Comparison of ENCODE assay signal across 8 cellular contexts in the genomic region with DNA sequence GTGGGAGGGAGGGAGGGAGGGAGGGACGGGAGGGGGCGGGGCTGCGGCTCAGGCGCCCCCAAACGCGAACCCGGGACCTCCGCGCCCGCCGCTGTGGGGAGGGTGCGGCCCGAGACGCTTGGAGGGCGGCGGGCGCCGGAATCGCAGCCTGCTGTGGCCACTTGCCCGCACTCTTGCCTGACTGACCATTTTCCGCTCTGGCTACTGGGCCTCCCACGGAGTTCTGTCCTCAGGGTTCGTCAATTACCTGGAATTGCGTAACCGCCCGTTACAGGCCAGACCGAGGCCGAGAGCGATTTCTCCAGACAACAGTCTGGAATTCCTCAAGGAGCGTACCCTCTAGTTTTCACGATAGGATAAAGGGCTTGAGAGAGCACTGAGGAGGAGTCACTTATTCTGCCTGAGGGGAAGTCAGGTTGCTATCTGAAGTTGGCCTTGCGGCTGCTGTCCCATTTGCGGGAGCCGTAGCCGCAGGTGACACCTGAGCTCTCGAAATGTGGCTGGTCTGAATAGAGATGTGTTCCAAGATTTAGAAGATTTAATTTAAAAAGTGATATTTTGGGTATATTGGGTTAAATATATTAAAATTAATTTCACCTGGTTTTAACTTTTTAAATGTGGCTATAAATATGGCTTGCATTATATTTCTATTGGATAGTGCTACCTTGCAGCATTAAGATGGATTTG. TPM values are rescaled to one million over a fixed set of nuclear protein-coding genes. Genes with fewer than 3 reads are reported as not detected.
A peak's percentile ranks its signal among the peaks of the same experiment; 100 is the strongest.
DNase-seq lines count a peak whose midpoint lies in the region; ATAC-seq and TF ChIP-seq lines count a peak whose summit lies in the region.

No MANE protein-coding gene starts in this region.

- no peaks in the 10 kb centered on the region for H3K36me3 ChIP-seq in rectal smooth muscle tissue (ENCODE audit: control insufficient read depth, insufficient read depth, low read length)

- H3K9me3 Mint-ChIP-seq in activated CD4-positive, alpha-beta T cell treated with anti-CD3 and anti-CD28 coated beads for 36 hours (ENCODE audit: low read depth), result no peaks in the 10 kb centered on the region
- peaks cover 1% of the 10 kb centered on the region for H3K9me3 Mint-ChIP-seq in activated naive CD8-positive, alpha-beta T cell treated with anti-CD3 and anti-CD28 coated beads for 36 hours

- no peak for DNase-seq in activated CD4-positive, alpha-beta T cell treated with anti-CD3 and anti-CD28 coated beads for 36 hours
- no peak for DNase-seq in activated CD4-positive, alpha-beta T cell treated with anti-CD3 and anti-CD28 coated beads, Interleukin-2, amount 50 U/mL, for 4 hours
- DNase-seq in HFF-Myc (ENCODE audit: extremely low read depth, low read depth), result peak; percentile 24
- DNase-seq in NCI-H1417 (lab: John Stamatoyannopoulos, UW), result peak; percentile 64 to 90 (median 89)
- no peak for DNase-seq in activated naive CD8-positive, alpha-beta T cell treated with anti-CD3 and anti-CD28 coated beads for 36 hours
- DNase-seq in left ventricle myocardium superior, result no peak
- no peak for DNase-seq in cerebellum (ENCODE audit: low spot score)

- H3K4me1 ChIP-seq in rectal smooth muscle tissue (ENCODE audit: control insufficient read depth, insufficient read depth, low read length), result peaks cover 11% of the 10 kb centered on the region

- CTCF ChIA-PET in activated CD4-positive, alpha-beta T cell treated with anti-CD3 and anti-CD28 coated beads for 36 hours (lab: Charles Lee), result interaction anchor here (0.7 kb wide), 1 partner anchor 263 kb away, joined by 3 read pairs; no protein-coding TSS in a partner anchor

- no peak for ATAC-seq in activated CD4-positive, alpha-beta T cell treated with anti-CD3 and anti-CD28 coated beads for 36 hours
- ATAC-seq in left ventricle myocardium superior, result peak; percentile 81

- POLR2A ChIA-PET in activated CD4-positive, alpha-beta T cell treated with anti-CD3 and anti-CD28 coated beads for 36 hours (lab: Charles Lee), result no interaction called here

- H3K4me3 ChIP-seq in HFF-Myc (replicated peaks; ENCODE audit: low read depth, low read length) (peak overlapping the region; percentile 47), rectal smooth muscle tissue (ENCODE audit: low read length) (peak overlapping the region; percentile 75)

- peak overlapping the region; percentile 72 for H3K27ac Mint-ChIP-seq in activated CD4-positive, alpha-beta T cell treated with anti-CD3 and anti-CD28 coated beads for 36 hours
- H3K27ac Mint-ChIP-seq in activated naive CD8-positive, alpha-beta T cell treated with anti-CD3 and anti-CD28 coated beads for 36 hours, result peak overlapping the region; percentile 65

- H3K36me3 Mint-ChIP-seq in activated CD4-positive, alpha-beta T cell treated with anti-CD3 and anti-CD28 coated beads for 36 hours (ENCODE audit: low read depth), result peaks cover 19% of the 10 kb centered on the region
- peaks cover 17% of the 10 kb centered on the region for H3K36me3 Mint-ChIP-seq in activated naive CD8-positive, alpha-beta T cell treated with anti-CD3 and anti-CD28 coated beads for 36 hours

- peaks cover 24% of the 10 kb centered on the region for H3K4me1 Mint-ChIP-seq in activated CD4-positive, alpha-beta T cell treated with anti-CD3 and anti-CD28 coated beads for 36 hours
- peaks cover 16% of the 10 kb centered on the region for H3K4me1 Mint-ChIP-seq in activated naive CD8-positive, alpha-beta T cell treated with anti-CD3 and anti-CD28 coated beads for 36 hours

- no peaks in the 10 kb centered on the region for H3K27me3 ChIP-seq in rectal smooth muscle tissue (ENCODE audit: control insufficient read depth, insufficient read depth, low read length)

- peak overlapping the region; percentile 74 for H3K4me3 Mint-ChIP-seq in activated CD4-positive, alpha-beta T cell treated with anti-CD3 and anti-CD28 coated beads for 36 hours
- peak overlapping the region; percentile 80 for H3K4me3 Mint-ChIP-seq in activated naive CD8-positive, alpha-beta T cell treated with anti-CD3 and anti-CD28 coated beads for 36 hours

- no peak for TF ChIP-seq CTCF in HFF-Myc (IDR thresholded peaks at IDR 0.05; ENCODE audit: low read depth, low read length, missing control alignments)

- H3K27ac ChIP-seq in rectal smooth muscle tissue (ENCODE audit: low read depth, low read length), result peak overlapping the region; percentile 82

- no peaks in the 10 kb centered on the region for H3K27me3 Mint-ChIP-seq in activated CD4-positive, alpha-beta T cell treated with anti-CD3 and anti-CD28 coated beads for 36 hours
- no peaks in the 10 kb centered on the region for H3K27me3 Mint-ChIP-seq in activated naive CD8-positive, alpha-beta T cell treated with anti-CD3 and anti-CD28 coated beads for 36 hours

- H3K9ac ChIP-seq in rectal smooth muscle tissue (ENCODE audit: low read length), result peak overlapping the region; percentile 28

- intact Hi-C loops in activated CD4-positive, alpha-beta T cell treated with anti-CD3 and anti-CD28 coated beads for 36 hours (cut with DNase I, micrococcal nuclease), result loop anchor here (2.0 to 5.0 kb wide), 2 partner anchors 152 to 154 kb away; no protein-coding TSS in a partner anchor
- intact Hi-C loops in left ventricle myocardium superior (cut with micrococcal nuclease), result no loop called here

RNA-seq across cellular contexts. Expression of a gene that starts 0.4 kb away (rescaled TPM):
- 1 to 10 TPM; 5.6 to 6.2 TPM for total RNA-seq in activated CD4-positive, alpha-beta T cell treated with anti-CD3 and anti-CD28 coated beads for 36 hours
- total RNA-seq in activated naive CD8-positive, alpha-beta T cell treated with anti-CD3 and anti-CD28 coated beads for 36 hours, result 1 to 10 TPM; 6.8 to 7.0 TPM
- total RNA-seq in left ventricle myocardium superior (16.1 TPM), cerebellum (34.1 TPM)

Comparison
In these comparisons a context has a peak if more than half of its experiments do, and no peak if none do; other contexts are left out.
1. DNase-seq: peak in HFF-Myc (single experiment) and NCI-H1417 (3 of 3); none in activated CD4-positive, alpha-beta T cell treated with anti-CD3 and anti-CD28 coated beads for 36 hours (single experiment), activated CD4-positive, alpha-beta T cell treated with anti-CD3 and anti-CD28 coated beads, Interleukin-2, amount 50 U/mL, for 4 hours (0 of 2), activated naive CD8-positive, alpha-beta T cell treated with anti-CD3 and anti-CD28 coated beads for 36 hours (single experiment), left ventricle myocardium superior (single experiment) and cerebellum (single experiment).